Comparison of ENCODE assay signal across 8 cellular contexts in the genomic region with DNA sequence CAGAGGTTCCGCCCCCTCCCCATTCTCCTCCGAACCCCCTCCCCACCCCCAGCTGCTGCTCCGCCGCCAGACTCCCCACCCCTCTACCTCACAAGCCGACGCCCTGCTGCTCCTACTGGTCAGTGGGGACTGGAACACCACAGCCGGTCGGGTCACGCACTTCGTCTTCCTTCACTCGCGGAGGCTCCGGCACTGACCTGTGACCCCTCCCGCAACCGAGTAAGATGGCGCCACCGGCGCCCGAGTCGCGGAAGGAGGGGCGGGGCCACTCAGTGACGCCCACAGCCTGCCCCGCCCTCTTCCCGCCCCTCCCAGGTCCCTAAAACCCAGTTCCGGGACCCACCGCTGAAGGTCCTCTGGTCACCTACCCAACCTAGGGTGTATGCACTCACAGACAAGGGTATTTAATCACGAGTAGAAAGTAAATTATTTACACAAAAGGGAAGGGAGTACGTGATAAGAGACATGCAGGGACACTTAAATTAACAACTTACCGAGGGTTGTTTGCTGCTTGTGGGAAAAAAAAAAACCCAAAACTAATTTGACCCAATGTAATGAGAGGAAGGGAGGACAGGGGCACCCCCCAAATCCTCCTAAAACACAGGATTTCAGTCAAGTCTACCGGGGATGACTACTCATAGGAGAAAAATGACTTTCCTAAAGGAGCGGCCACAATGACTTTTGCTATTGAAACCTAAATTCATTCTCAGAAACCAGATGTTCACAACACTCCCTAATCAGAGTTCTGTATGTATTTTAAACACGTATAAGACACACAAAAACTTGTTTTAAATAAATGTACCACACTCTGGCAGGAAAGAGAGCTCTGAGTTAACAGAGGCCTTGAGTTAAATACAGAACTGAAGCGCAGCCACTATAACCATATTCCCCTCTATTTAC. TPM values are rescaled to one million over a fixed set of nuclear protein-coding genes. Genes with fewer than 3 reads are reported as not detected.
A peak's percentile ranks its signal among the peaks of the same experiment; 100 is the strongest.
DNase-seq lines count a peak whose midpoint lies in the region; ATAC-seq and TF ChIP-seq lines count a peak whose summit lies in the region.

A gene with protein sequence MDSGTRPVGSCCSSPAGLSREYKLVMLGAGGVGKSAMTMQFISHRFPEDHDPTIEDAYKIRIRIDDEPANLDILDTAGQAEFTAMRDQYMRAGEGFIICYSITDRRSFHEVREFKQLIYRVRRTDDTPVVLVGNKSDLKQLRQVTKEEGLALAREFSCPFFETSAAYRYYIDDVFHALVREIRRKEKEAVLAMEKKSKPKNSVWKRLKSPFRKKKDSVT (minus strand): TSS at position 194 of the 900 bp plus-strand sequence. CDS start 588 bp downstream, outside the sequence.

- H3K27me3 Mint-ChIP-seq in CD8-positive, alpha-beta T cell (ENCODE audit: low read depth) = no peaks in the 10 kb centered on the region
- no peaks in the 10 kb centered on the region for H3K27me3 Mint-ChIP-seq in activated CD8-positive, alpha-beta memory T cell treated with anti-CD3 and anti-CD28 coated beads, Interleukin-2, amount 10 ng/mL, durations not matched to agents 7 days and 5 days
- no peaks in the 10 kb centered on the region for H3K27me3 Mint-ChIP-seq in endodermal cell (ENCODE audit: insufficient read depth)

- H2BK12ac ChIP-seq in mesenchymal stem cell (ENCODE audit: low read length in 2 of 2) = peak within 1 kb of the TSS in 1 of 2 experiments; percentile 72

- peaks cover 27% of the 10 kb centered on the region for H3K4me1 Mint-ChIP-seq in CD8-positive, alpha-beta T cell (ENCODE audit: low read depth)
- H3K4me1 Mint-ChIP-seq in activated CD8-positive, alpha-beta memory T cell treated with anti-CD3 and anti-CD28 coated beads, Interleukin-2, amount 10 ng/mL, durations not matched to agents 7 days and 5 days = peaks cover 25% of the 10 kb centered on the region
- peaks cover 13% of the 10 kb centered on the region for H3K4me1 Mint-ChIP-seq in endodermal cell

- H2AK5ac ChIP-seq in mesenchymal stem cell (ENCODE audit: low read length, severe bottlenecking) = peak within 1 kb of the TSS; percentile 98

- H3K27me3 ChIP-seq in CD8-positive, alpha-beta T cell (ENCODE audit: insufficient read depth, low read length) = no peaks in the 10 kb centered on the region
- H3K27me3 ChIP-seq in NT2/D1 (ENCODE audit: insufficient read depth, insufficient read length) (no peaks in the 10 kb centered on the region), endodermal cell (ENCODE audit: control insufficient read depth, insufficient read depth, low read length, poor library complexity, severe bottlenecking) (no peaks in the 10 kb centered on the region), mesenchymal stem cell (ENCODE audit: control insufficient read depth in 1 of 2, insufficient read depth in 1 of 2, low read length in 2 of 2) (no peaks in the 10 kb centered on the region)

- peak within 1 kb of the TSS; percentile 77 to 97 for H3K18ac ChIP-seq in mesenchymal stem cell (ENCODE audit: low read depth in 1 of 2, low read length in 2 of 2)

- 9 to 14% methylated on average over 10 to 33 of the region's 34 CpGs for WGBS in endodermal cell (ENCODE audit: insufficient coverage in 1 of 2, insufficient read length in 1 of 2), 2 experiments
- 10% methylated on average over 27 of the region's 34 CpGs for WGBS in mesenchymal stem cell

- DNase-seq in CD8-positive, alpha-beta T cell = peak; percentile 62 to 90 (median 83)
- peak; percentile 86 for DNase-seq in NT2/D1 (ENCODE audit: low read depth, low spot score)
- DNase-seq in activated CD8-positive, alpha-beta memory T cell treated with anti-CD3 and anti-CD28 coated beads, Interleukin-2, amount 10 ng/mL, durations not matched to agents 7 days and 5 days = peak; percentile 92
- DNase-seq in endodermal cell = peak; percentile 96
- DNase-seq in mesenchymal stem cell = peak; percentile 92
- peak; percentile 67 for DNase-seq in stimulated activated CD8-positive, alpha-beta memory T cell treated with anti-CD3 and anti-CD28 coated beads, Interleukin-12 subunit alpha, Interleukin-12 subunit beta, amount 100 ng/mL, for 4 hours (ENCODE audit: low read depth)

- CTCF ChIA-PET in CD8-positive, alpha-beta T cell (lab: Charles Lee) = interaction anchor here (0.8 kb wide), 1 partner anchor 11 kb away, joined by 3 read pairs; no protein-coding TSS in a partner anchor
- CTCF ChIA-PET in activated CD8-positive, alpha-beta memory T cell treated with anti-CD3 and anti-CD28 coated beads, Interleukin-2, amount 10 ng/mL, durations not matched to agents 7 days and 5 days (lab: Charles Lee) = interaction anchor here (0.8 to 1.4 kb wide), 5 partner anchors 10 to 155 kb away, joined by 3 to 4 read pairs (median 3); a partner anchor contains a TSS

- intact Hi-C loops in CD8-positive, alpha-beta T cell (cut with DNase I, micrococcal nuclease) = loop anchor here (1.0 to 5.0 kb wide), 7 partner anchors 23 to 426 kb away; a partner anchor contains a TSS

- no peak within 1 kb of the TSS for H2BK15ac ChIP-seq in mesenchymal stem cell (ENCODE audit: low read depth, poor library complexity, severe bottlenecking)

- ATAC-seq in CD8-positive, alpha-beta T cell = peak; percentile 97
- ATAC-seq in GM19438 (IDR thresholded peaks at IDR 0.05; ENCODE audit: low read depth, unreplicated experiment) = peak; percentile 87
- ATAC-seq in HG03571 (IDR thresholded peaks at IDR 0.05; ENCODE audit: unreplicated experiment) = peak; percentile 78
- ATAC-seq in activated CD8-positive, alpha-beta memory T cell treated with anti-CD3 and anti-CD28 coated beads, Interleukin-2, amount 10 ng/mL, durations not matched to agents 7 days and 5 days = peak; percentile 97

- H3K9me3 Mint-ChIP-seq in CD8-positive, alpha-beta T cell = no peaks in the 10 kb centered on the region
- H3K9me3 Mint-ChIP-seq in activated CD8-positive, alpha-beta memory T cell treated with anti-CD3 and anti-CD28 coated beads, Interleukin-2, amount 10 ng/mL, durations not matched to agents 7 days and 5 days (ENCODE audit: low read depth) = no peaks in the 10 kb centered on the region
- H3K9me3 Mint-ChIP-seq in endodermal cell = no peaks in the 10 kb centered on the region

- H3K23ac ChIP-seq in mesenchymal stem cell (ENCODE audit: low read length in 2 of 2) = peak within 1 kb of the TSS in 1 of 2 experiments; percentile 66

- peak within 1 kb of the TSS; percentile 98 for H3K27ac Mint-ChIP-seq in CD8-positive, alpha-beta T cell
- H3K27ac Mint-ChIP-seq in activated CD8-positive, alpha-beta memory T cell treated with anti-CD3 and anti-CD28 coated beads, Interleukin-2, amount 10 ng/mL, durations not matched to agents 7 days and 5 days = peak within 1 kb of the TSS; percentile 95
- peak within 1 kb of the TSS; percentile 95 for H3K27ac Mint-ChIP-seq in endodermal cell

- H3K36me3 ChIP-seq in CD8-positive, alpha-beta T cell (ENCODE audit: insufficient read depth, low read length) = peaks cover 30% of the 10 kb centered on the region
- H3K36me3 ChIP-seq in NT2/D1 (ENCODE audit: insufficient read depth, insufficient read length, low read length) = peaks cover 77% of the 10 kb centered on the region
- H3K36me3 ChIP-seq in endodermal cell (ENCODE audit: control insufficient read depth, insufficient read depth, low read length) = peaks cover 76% of the 10 kb centered on the region
- H3K36me3 ChIP-seq in mesenchymal stem cell (ENCODE audit: control insufficient read depth in 1 of 2, insufficient read depth in 2 of 2, low read depth in 1 of 2, low read length in 2 of 2) = peaks cover 33 to 79% of the 10 kb centered on the region in 2 experiments

- H4K91ac ChIP-seq in mesenchymal stem cell (ENCODE audit: low read length) = peak within 1 kb of the TSS; percentile 80

- H3K4me3 ChIP-seq in CD8-positive, alpha-beta T cell (ENCODE audit: low read depth, low read length) = peak within 1 kb of the TSS; percentile 72
- H3K4me3 ChIP-seq in NT2/D1 (ENCODE audit: insufficient read length, low read depth) (peak within 1 kb of the TSS; percentile 68), endodermal cell (ENCODE audit: low read length) (peak within 1 kb of the TSS; percentile 94), mesenchymal stem cell (ENCODE audit: insufficient read depth in 1 of 2, low read depth in 1 of 2, low read length in 2 of 2) (peak within 1 kb of the TSS; percentile 82 to 97)

- H3K9ac ChIP-seq in NT2/D1 (ENCODE audit: insufficient read length, low read depth) (peak within 1 kb of the TSS; percentile 83), endodermal cell (ENCODE audit: extremely low read depth, low read length, poor library complexity, severe bottlenecking) (peak within 1 kb of the TSS; percentile 69), mesenchymal stem cell (ENCODE audit: low read length) (peak within 1 kb of the TSS; percentile 99)

- H3K4me3 Mint-ChIP-seq in CD8-positive, alpha-beta T cell = peak within 1 kb of the TSS; percentile 97
- H3K4me3 Mint-ChIP-seq in activated CD8-positive, alpha-beta memory T cell treated with anti-CD3 and anti-CD28 coated beads, Interleukin-2, amount 10 ng/mL, durations not matched to agents 7 days and 5 days = peak within 1 kb of the TSS; percentile 90
- H3K4me3 Mint-ChIP-seq in endodermal cell = peak within 1 kb of the TSS; percentile 89

- peak within 1 kb of the TSS; percentile 52 for H2BK120ac ChIP-seq in mesenchymal stem cell (ENCODE audit: low read depth, low read length)

- peaks cover 21% of the 10 kb centered on the region for H3K4me1 ChIP-seq in CD8-positive, alpha-beta T cell (ENCODE audit: insufficient read depth, low read length)
- no peaks in the 10 kb centered on the region for H3K4me1 ChIP-seq in NT2/D1 (ENCODE audit: insufficient read depth, insufficient read length)
- H3K4me1 ChIP-seq in endodermal cell (ENCODE audit: control insufficient read depth, insufficient read depth, low read length) = no peaks in the 10 kb centered on the region
- H3K4me1 ChIP-seq in mesenchymal stem cell (ENCODE audit: control insufficient read depth, insufficient read depth, low read depth, low read length) = peaks cover 2% of the 10 kb centered on the region

- H3K9me3 ChIP-seq in CD8-positive, alpha-beta T cell (ENCODE audit: low read length) = no peaks in the 10 kb centered on the region
- no peaks in the 10 kb centered on the region for H3K9me3 ChIP-seq in NT2/D1 (ENCODE audit: insufficient read depth, low read length)
- no peaks in the 10 kb centered on the region for H3K9me3 ChIP-seq in endodermal cell (ENCODE audit: control insufficient read depth, low read length)
- H3K9me3 ChIP-seq in mesenchymal stem cell (ENCODE audit: control insufficient read depth, low read length) = no peaks in the 10 kb centered on the region

- H3K14ac ChIP-seq in mesenchymal stem cell (ENCODE audit: low read length in 2 of 2) = peak within 1 kb of the TSS in 1 of 2 experiments; percentile 95

- H3K79me1 ChIP-seq in mesenchymal stem cell (replicated peaks; ENCODE audit: low read length, poor library complexity, severe bottlenecking) = peaks cover 9% of the 10 kb centered on the region

- no peak for TF ChIP-seq CTCF in CD8-positive, alpha-beta T cell (IDR thresholded peaks at IDR 0.05)
- TF ChIP-seq CTCF in endodermal cell (conservative IDR thresholded peaks at IDR 0.05) = no peak

- H2AFZ ChIP-seq in mesenchymal stem cell (ENCODE audit: low read depth, low read length) = peak within 1 kb of the TSS; percentile 60

- H3K4me2 ChIP-seq in mesenchymal stem cell (ENCODE audit: low read length, poor library complexity, severe bottlenecking) = peak within 1 kb of the TSS; percentile 95

- peaks cover 75% of the 10 kb centered on the region for H3K36me3 Mint-ChIP-seq in CD8-positive, alpha-beta T cell
- peaks cover 44% of the 10 kb centered on the region for H3K36me3 Mint-ChIP-seq in activated CD8-positive, alpha-beta memory T cell treated with anti-CD3 and anti-CD28 coated beads, Interleukin-2, amount 10 ng/mL, durations not matched to agents 7 days and 5 days
- H3K36me3 Mint-ChIP-seq in endodermal cell (ENCODE audit: low read depth) = peaks cover 58% of the 10 kb centered on the region

- POLR2A ChIA-PET in CD8-positive, alpha-beta T cell (lab: Charles Lee) = interaction anchor here (1.2 to 1.3 kb wide), 2 partner anchors 23 kb away, joined by 4 to 5 read pairs; a partner anchor contains a TSS

- H3K4ac ChIP-seq in mesenchymal stem cell (ENCODE audit: low read depth in 1 of 2, low read length in 2 of 2) = peak within 1 kb of the TSS; percentile 46 to 99

- peak within 1 kb of the TSS; percentile 52 for H4K8ac ChIP-seq in mesenchymal stem cell (ENCODE audit: low read length)

- peak within 1 kb of the TSS; percentile 71 for H3K27ac ChIP-seq in CD8-positive, alpha-beta T cell (ENCODE audit: low read depth, low read length)
- no peak within 1 kb of the TSS for H3K27ac ChIP-seq in endodermal cell (ENCODE audit: low read depth, low read length)
- H3K27ac ChIP-seq in mesenchymal stem cell (ENCODE audit: low read length, poor library complexity, severe bottlenecking) = peak within 1 kb of the TSS; percentile 63

- H2BK5ac ChIP-seq in mesenchymal stem cell (ENCODE audit: low read depth, low read length, poor library complexity, severe bottlenecking) = no peak within 1 kb of the TSS

RNA-seq across cellular contexts. Expression of the gene that starts here (rescaled TPM):
- 10 to 100 TPM; 79.6 to 85.0 TPM for total RNA-seq in CD8-positive, alpha-beta T cell
- total RNA-seq in activated CD8-positive, alpha-beta memory T cell treated with anti-CD3 and anti-CD28 coated beads, Interleukin-2, amount 10 ng/mL, durations not matched to agents 7 days and 5 days = 10 to 100 TPM; 24.0 to 24.7 TPM
- total RNA-seq in endodermal cell = 10 to 100 TPM; 26.0 to 39.2 TPM
- polyA plus RNA-seq in endodermal cell (2013, experiment 1 of 2) = 24.9 TPM
- 29.0 TPM for polyA plus RNA-seq in endodermal cell (2013, experiment 2 of 2)
- polyA plus RNA-seq in mesenchymal stem cell (2013, experiment 1 of 2) = 33.9 TPM
- polyA plus RNA-seq in mesenchymal stem cell (2013, experiment 2 of 2) = 33.9 TPM
